In genomic region chr17:28511858-28512461, GRCh38 we compare ENCODE assay signal across 28 cellular contexts. TPM values are rescaled to one million over a fixed set of nuclear protein-coding genes. Genes with fewer than 3 reads are reported as not detected.
"Had no signal": no experiment of that assay in that cellular context is flagged by ENCODE, and none has a peak within 500 bp of the region (broad histone marks: within the 10 kb centered on the region; RNA-seq: fewer than 3 reads in every experiment).

No MANE protein-coding gene starts in this region.

- H3K36me3 ChIP-seq: cardiac muscle cell, esophagus muscularis mucosa, heart left ventricle, neural progenitor cell, spleen, thoracic aorta had no signal

- H3K27me3 ChIP-seq: cardiac muscle cell, neural progenitor cell had no signal

- H3K4me3 ChIP-seq: cardiac muscle cell, esophagus muscularis mucosa, heart left ventricle, neural progenitor cell, spleen, thoracic aorta had no signal

- H3K27ac ChIP-seq: cardiac muscle cell, esophagus muscularis mucosa, heart left ventricle, neural progenitor cell, spleen, thoracic aorta, VCaP had no signal

- DNase-seq: activated CD4-positive, alpha-beta T cell treated with anti-CD3 and anti-CD28 coated beads, Interleukin-2, amount 10 ng/mL, durations not matched to agents 7 days and 5 days; activated CD4-positive, CD25-positive, alpha-beta regulatory T cell treated with anti-CD3 and anti-CD28 coated beads, Interleukin-2, amount 50 U/mL, for 72 hours; activated CD8-positive, alpha-beta memory T cell treated with anti-CD3 and anti-CD28 coated beads, Interleukin-2, amount 10 ng/mL, durations not matched to agents 7 days and 5 days; activated CD8-positive, alpha-beta T cell treated with anti-CD3 and anti-CD28 coated beads for 36 hours; activated effector memory CD4-positive, alpha-beta T cell treated with anti-CD3 and anti-CD28 coated beads, Interleukin-2, amount 50 U/mL, for 16 hours; activated naive CD4-positive, alpha-beta T cell treated with anti-CD3 and anti-CD28 coated beads, Interleukin-2, amount 10 ng/mL, durations not matched to agents 7 days and 5 days; activated T-cell treated with anti-CD3 and anti-CD28 coated beads for 4 hours; amygdala; effector memory CD4-positive, alpha-beta T cell; heart left ventricle; left ventricle myocardium superior; mammary epithelial cell; naive thymus-derived CD8-positive, alpha-beta T cell; spleen; stimulated activated CD4-positive, alpha-beta T cell treated with anti-CD3 and anti-CD28 coated beads, Interleukin-4, amount 100 ng/mL, for 1 hour; stimulated activated naive CD4-positive, alpha-beta T cell treated with Interleukin-2 at 50 U/mL for 16 hours; T-helper 17 cell had no signal

RNA-seq across cellular contexts. Expression of gene FOXN1, which starts 5.8 kb away (rescaled TPM):
- total RNA-seq: activated CD4-positive, alpha-beta T cell treated with anti-CD3 and anti-CD28 coated beads, Interleukin-2, amount 10 ng/mL, durations not matched to agents 7 days and 5 days; activated CD8-positive, alpha-beta memory T cell treated with anti-CD3 and anti-CD28 coated beads, Interleukin-2, amount 10 ng/mL, durations not matched to agents 7 days and 5 days; activated CD8-positive, alpha-beta T cell treated with anti-CD3 and anti-CD28 coated beads for 36 hours; cerebellum; dermis microvascular lymphatic vessel endothelial cell; endothelial cell of umbilical vein; esophagus muscularis mucosa; heart left ventricle; left ventricle myocardium superior; mammary epithelial cell; naive thymus-derived CD8-positive, alpha-beta T cell; omental fat pad; renal cortical epithelial cell; spleen; T-helper 17 cell; thoracic aorta had no signal

RNA-seq across cellular contexts. Expression of gene SLC13A2, which starts 38.5 kb away (rescaled TPM):
- total RNA-seq: activated CD4-positive, alpha-beta T cell treated with anti-CD3 and anti-CD28 coated beads, Interleukin-2, amount 10 ng/mL, durations not matched to agents 7 days and 5 days; activated CD8-positive, alpha-beta memory T cell treated with anti-CD3 and anti-CD28 coated beads, Interleukin-2, amount 10 ng/mL, durations not matched to agents 7 days and 5 days; activated CD8-positive, alpha-beta T cell treated with anti-CD3 and anti-CD28 coated beads for 36 hours; cardiac muscle cell; cerebellum; dermis microvascular lymphatic vessel endothelial cell; endothelial cell of umbilical vein; esophagus muscularis mucosa; heart left ventricle; left ventricle myocardium superior; mammary epithelial cell; mesothelial cell of epicardium; naive thymus-derived CD8-positive, alpha-beta T cell; omental fat pad; renal cortical epithelial cell; spleen; T-helper 17 cell; thoracic aorta had no signal
